In the genomic region with DNA sequence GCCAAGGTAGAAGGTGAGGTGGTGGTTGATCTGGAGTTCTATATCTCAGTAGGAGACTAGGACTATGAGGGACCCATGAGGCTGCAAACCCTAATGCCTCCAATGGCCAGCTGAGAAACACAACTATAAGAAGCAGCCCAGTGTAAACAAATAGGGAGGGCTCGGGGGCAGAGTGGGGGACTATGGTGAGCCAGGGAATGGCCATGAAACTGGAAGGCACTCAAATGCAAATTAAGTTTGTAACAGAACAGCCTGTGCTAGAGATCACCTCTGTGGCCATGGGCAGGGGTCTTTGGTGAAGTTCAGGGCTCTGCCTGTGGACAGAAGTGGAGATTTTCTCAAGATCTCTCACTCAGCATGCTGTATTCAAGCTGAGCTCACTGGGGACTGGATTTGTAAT, we compare ENCODE assay signal across 19 cellular contexts.
DNase-seq lines count a peak whose midpoint lies in the region; ATAC-seq, FAIRE-seq and TF ChIP-seq lines count a peak whose summit lies in the region.
"Had no signal": no experiment of that assay in that cellular context is flagged by ENCODE, and none has a peak within 500 bp of the region (broad histone marks: within the 10 kb centered on the region; RNA-seq: fewer than 3 reads in every experiment).

No MANE protein-coding gene starts in this region.

- H3K4me1 ChIP-seq in HUES64 (ENCODE audit: insufficient read depth, low read length) (peaks cover 24% of the 10 kb centered on the region), H1 (replicated peaks in 1 of 4; ENCODE audit: control insufficient read depth in 3 of 4, insufficient read depth in 4 of 4, low read length in 3 of 4) (peaks cover 12 to 30% (median 18%) of the 10 kb centered on the region in 4 experiments)
- H3K4me1 ChIP-seq: Caco-2 had no signal

- no peaks in the 10 kb centered on the region for H3K23me2 ChIP-seq in H1 (ENCODE audit: low read depth, low read length)

- CTCF ChIA-PET in H1 (lab: Charles Lee; ENCODE audit: partially characterized antibody): interaction anchor here (0.6 to 15.3 kb wide), 11 partner anchors 11 to 323 kb away, joined by 3 to 211 read pairs (median 4); no protein-coding TSS in a partner anchor

- TF ChIP-seq POLR2A in H1 (IDR thresholded peaks at IDR 0.05; ENCODE audit: control extremely low read depth in 1 of 2, low read depth in 2 of 2, low read length in 2 of 2): no peak

- peak overlapping the region; percentile 5 to 48; a peak in 3 of 4 replicates for H3K4me2 ChIP-seq in H1 (ENCODE audit: insufficient read depth in 1 of 2, low read depth in 2 of 2, low read length in 2 of 2)

- H2BK20ac ChIP-seq in H1 (ENCODE audit: low read length): no peak overlapping the region

- no peaks in the 10 kb centered on the region for H3K79me1 ChIP-seq in H1 (ENCODE audit: low read depth, low read length)

- H2AK5ac ChIP-seq in H1 (ENCODE audit: low read depth, low read length): no peak overlapping the region

- no peak overlapping the region for H3K18ac ChIP-seq in H1 (ENCODE audit: extremely low read depth, low read length)

- no peak for TF ChIP-seq EP300 in H1 (IDR thresholded peaks at IDR 0.05; ENCODE audit: borderline replicate concordance in 1 of 2, low read depth in 2 of 2, low read length in 2 of 2)

- no peak overlapping the region for H3K27ac Mint-ChIP-seq in neural crest cell (ENCODE audit: unreplicated experiment)
- H3K27ac Mint-ChIP-seq: CD8-positive, alpha-beta memory T cell; HFFc6 had no signal

- H3K9me3 Mint-ChIP-seq in neural crest cell: no peaks in the 10 kb centered on the region
- H3K9me3 Mint-ChIP-seq: CD8-positive, alpha-beta memory T cell had no signal

- H3K4me3 ChIP-seq in HUES64 (ENCODE audit: low read length): no peak overlapping the region
- H3K4me3 ChIP-seq in H1 (ENCODE audit: extremely low read depth in 1 of 4, insufficient read depth in 2 of 4, low read depth in 3 of 4, low read length in 4 of 4): 0 out of 8 replicates have a peak overlapping the region, but pooled peaks of 1 of the 4 experiments have one; percentile 4
- H3K4me3 ChIP-seq: GM12878 had no signal

- POLR2A ChIA-PET in H1 (lab: Charles Lee; ENCODE audit: partially characterized antibody): interaction anchor here (1.2 to 2.0 kb wide), 2 partner anchors 14 to 45 kb away, joined by 3 to 4 read pairs; no protein-coding TSS in a partner anchor

- WGBS in HUES64: 20% methylated on average over 1 of the region's 1 CpG
- WGBS in H1 (ENCODE audit: extremely low coverage in 1 of 2, insufficient coverage in 1 of 2, insufficient read length in 1 of 2, insufficient replicate concordance in 2 of 2, low coverage in 1 of 2, low lambda C conversion rate in 2 of 2, missing lambda C conversion rate in 1 of 2), 2 experiments: 50% methylated on average over 1 of the region's 1 CpG; no CpG with 5 or more reads in 1 of the 2 experiments

- no peaks in the 10 kb centered on the region for H3K79me2 ChIP-seq in H1 (ENCODE audit: control insufficient read depth in 1 of 2, insufficient read depth in 2 of 2, low read length in 2 of 2)

- no peak for TF ChIP-seq RAD21 in H1 (IDR thresholded peaks at IDR 0.05 in 1 of 2, conservative IDR thresholded peaks at IDR 0.05 in 1 of 2; ENCODE audit: low read depth in 2 of 2, low read length in 2 of 2)

- H4K91ac ChIP-seq in H1 (replicated peaks; ENCODE audit: insufficient read length, low read length): no peak overlapping the region

- H3K27ac ChIP-seq in HUES64 (ENCODE audit: low read depth, low read length) (peak overlapping the region; percentile 75; the same call in 1 of the 2 replicates), H1 (ENCODE audit: low read depth, low read length) (no peak overlapping the region)
- H3K27ac ChIP-seq: 22Rv1 had no signal

- no peak overlapping the region for H3K14ac ChIP-seq in H1 (ENCODE audit: insufficient read length)

- H3K4ac ChIP-seq in H1 (replicated peaks; ENCODE audit: insufficient read length, low read depth, low read length): no peak overlapping the region

- H3K56ac ChIP-seq in H1 (replicated peaks; ENCODE audit: insufficient read length, low read depth, low read length): no peak overlapping the region

- no peak overlapping the region for H2BK15ac ChIP-seq in H1 (ENCODE audit: low read length)

- H3K23ac ChIP-seq in H1 (ENCODE audit: insufficient read length): no peak overlapping the region

- no peak overlapping the region for H2BK120ac ChIP-seq in H1 (replicated peaks; ENCODE audit: low read depth, low read length)

- peak; percentile 42 for DNase-seq in DMS 273 (lab: John Stamatoyannopoulos, UW; ENCODE audit: unreplicated experiment)
- no peak for DNase-seq in DMS 273 treated with DMSO at 0.1 percent for 48 hours (lab: John Stamatoyannopoulos, UW)
- DNase-seq in H1 (ENCODE audit: low read depth in 1 of 2, low spot score in 2 of 2): no peak
- no peak for DNase-seq in neural crest cell (ENCODE audit: low read depth, low spot score)
- no peak for DNase-seq in NCI-H2029 treated with DMSO at 0.1 percent for 48 hours (lab: John Stamatoyannopoulos, UW)
- no peak for DNase-seq in stimulated activated CD4-positive, alpha-beta T cell treated with anti-CD3 and anti-CD28 coated beads, Interleukin-4, amount 100 ng/mL, for 1 hour
- DNase-seq: Caco-2; CD8-positive, alpha-beta memory T cell; GOT3; HCEC 1CT; HFFc6; IMR-90; KBM-7 had no signal

- no peaks in the 10 kb centered on the region for H3K36me3 ChIP-seq in HUES64 (ENCODE audit: insufficient read depth, low read length)
- no peaks in the 10 kb centered on the region for H3K36me3 ChIP-seq in H1 (ENCODE audit: control insufficient read depth in 2 of 4, insufficient read depth in 4 of 4, low read length in 3 of 4)

- peak overlapping the region; percentile 38 for H3K4me3 Mint-ChIP-seq in neural crest cell
- H3K4me3 Mint-ChIP-seq: CD8-positive, alpha-beta memory T cell; HFFc6 had no signal

- H4K5ac ChIP-seq in H1 (ENCODE audit: insufficient read length, low read depth, low read length): no peak overlapping the region

- H4K20me1 ChIP-seq in H1 (replicated peaks in 1 of 2; ENCODE audit: control insufficient read depth in 1 of 2, insufficient read depth in 2 of 2, low read length in 2 of 2): no peaks in the 10 kb centered on the region

- peaks cover 27% of the 10 kb centered on the region for H3K4me1 Mint-ChIP-seq in neural crest cell
- H3K4me1 Mint-ChIP-seq: CD8-positive, alpha-beta memory T cell had no signal

- FAIRE-seq in H1 (lab: Jason Lieb, UNC): no peak
- FAIRE-seq: GM12878, GM18507, HTR-8/SVneo had no signal

- no peak overlapping the region for H2BK12ac ChIP-seq in H1 (ENCODE audit: low read depth, low read length)

- H3K9ac ChIP-seq in HUES64 (ENCODE audit: low read depth, low read length): no peak overlapping the region
- no peak overlapping the region for H3K9ac ChIP-seq in H1 (replicated peaks in 1 of 4; ENCODE audit: extremely low read depth in 1 of 4, low read depth in 3 of 4, low read length in 3 of 4)

- H3K27me3 Mint-ChIP-seq in neural crest cell (ENCODE audit: low read depth): peaks cover 33% of the 10 kb centered on the region

- H2AFZ ChIP-seq in H1 (ENCODE audit: low read length): no peak overlapping the region

- H3K27me3 ChIP-seq in HUES64 (ENCODE audit: insufficient read depth, low read length) (no peaks in the 10 kb centered on the region), H1 (replicated peaks in 1 of 4; ENCODE audit: control insufficient read depth in 3 of 4, extremely low read depth in 1 of 4, insufficient read depth in 3 of 4, low read length in 3 of 4) (no peaks in the 10 kb centered on the region)

- no peaks in the 10 kb centered on the region for H3K36me3 Mint-ChIP-seq in neural crest cell (ENCODE audit: low read depth)
- H3K36me3 Mint-ChIP-seq: CD8-positive, alpha-beta memory T cell had no signal

- H4K8ac ChIP-seq in H1 (ENCODE audit: extremely low read depth, insufficient read depth, low read length): no peak overlapping the region

- ATAC-seq in GM21526 (IDR thresholded peaks at IDR 0.05; ENCODE audit: low FRiP score, unreplicated experiment): no peak
- ATAC-seq: GM12878 had no signal

- H2BK5ac ChIP-seq in H1 (ENCODE audit: low read depth, low read length): no peak overlapping the region; the same call in 1 of the 2 replicates

- TF ChIP-seq CTCF in H1 (IDR thresholded peaks at IDR 0.05; ENCODE audit: control extremely low read depth in 1 of 3, insufficient read depth in 1 of 3, low read depth in 1 of 3, low read length in 3 of 3) (no peak), neural crest cell (conservative IDR thresholded peaks at IDR 0.05) (no peak)

- H3K9me3 ChIP-seq in HUES64 (ENCODE audit: insufficient read depth, low read depth, low read length): no peaks in the 10 kb centered on the region
- no peaks in the 10 kb centered on the region for H3K9me3 ChIP-seq in H1 (ENCODE audit: insufficient read depth in 2 of 2, low read depth in 1 of 2, low read length in 1 of 2)
- H3K9me3 ChIP-seq: Caco-2 had no signal

TF ChIP-seq in H1, 55 proteins besides CTCF, POLR2A, EP300 and RAD21 (continues in another document):
- TF ChIP-seq GABPA (IDR thresholded peaks at IDR 0.05; ENCODE audit: borderline replicate concordance, insufficient read depth, low read length): no peak
- TF ChIP-seq CBX5 (IDR thresholded peaks at IDR 0.05; ENCODE audit: low read depth, low read length): no peak
- no peak for TF ChIP-seq NRF1 (IDR thresholded peaks at IDR 0.05; ENCODE audit: low read depth, low read length)
